ENCODE assay signal across 1 cellular context in the genomic region with DNA sequence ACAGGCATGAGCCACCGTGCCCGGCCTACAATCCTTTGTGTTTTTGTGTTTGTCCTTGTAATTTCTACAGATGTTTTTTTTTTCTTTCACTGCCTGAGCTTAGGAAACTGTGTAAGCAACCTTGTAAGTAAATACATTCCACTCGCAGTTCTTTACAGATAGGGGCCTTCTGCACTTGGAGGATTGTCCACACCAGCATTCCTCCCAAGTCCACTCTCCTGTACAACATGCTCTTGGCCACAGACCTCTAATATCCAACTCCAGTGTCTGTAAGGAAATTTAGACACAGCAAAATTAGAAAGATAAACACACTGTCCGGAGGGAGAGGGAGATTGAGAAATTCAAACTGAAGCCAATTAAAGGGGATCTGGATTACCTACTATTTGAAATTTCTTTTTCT.
TF ChIP-seq lines count a peak whose summit lies in the region.

No MANE protein-coding gene starts in this region.

TF ChIP-seq in WTC11, 78 proteins besides CTCF, POLR2A, EP300 and RAD21 (continued from another document):
- TF ChIP-seq, protein P1, sequence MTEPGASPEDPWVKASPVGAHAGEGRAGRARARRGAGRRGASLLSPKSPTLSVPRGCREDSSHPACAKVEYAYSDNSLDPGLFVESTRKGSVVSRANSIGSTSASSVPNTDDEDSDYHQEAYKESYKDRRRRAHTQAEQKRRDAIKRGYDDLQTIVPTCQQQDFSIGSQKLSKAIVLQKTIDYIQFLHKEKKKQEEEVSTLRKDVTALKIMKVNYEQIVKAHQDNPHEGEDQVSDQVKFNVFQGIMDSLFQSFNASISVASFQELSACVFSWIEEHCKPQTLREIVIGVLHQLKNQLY (CRISPR knock-in tag; IDR thresholded peaks at IDR 0.05), result no peak
